Comparison of ENCODE assay signal across 11 cellular contexts in the genomic region with DNA sequence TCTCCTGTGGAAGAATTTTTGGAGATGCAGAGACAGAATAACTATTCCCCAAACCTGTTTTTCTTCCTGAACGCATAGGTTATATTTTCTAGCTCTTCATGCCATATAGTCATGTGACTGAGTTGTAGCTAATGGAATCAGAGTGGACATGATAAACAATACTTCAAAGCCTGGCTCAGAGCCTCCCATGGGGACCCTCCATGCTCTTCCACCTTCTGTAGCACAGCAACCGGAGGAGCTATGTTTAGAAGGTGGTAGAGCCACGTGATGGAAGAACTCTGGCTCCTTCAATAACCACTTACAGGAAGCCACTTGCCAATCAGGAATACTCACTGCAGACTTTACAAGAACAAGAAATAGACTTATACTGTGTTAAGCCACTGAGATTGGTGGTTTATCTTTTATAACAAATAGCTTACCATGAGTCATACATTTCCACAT. TPM values are rescaled to one million over a fixed set of nuclear protein-coding genes. Genes with fewer than 3 reads are reported as not detected.
DNase-seq lines count a peak whose midpoint lies in the region; ATAC-seq and TF ChIP-seq lines count a peak whose summit lies in the region.
"Had no signal": no experiment of that assay in that cellular context is flagged by ENCODE, and none has a peak within 500 bp of the region (broad histone marks: within the 10 kb centered on the region; RNA-seq: fewer than 3 reads in every experiment).

No MANE protein-coding gene starts in this region.

- H3K4me3 ChIP-seq in osteoblast (ENCODE audit: insufficient read depth, low read length): no peak overlapping the region
- H3K4me3 ChIP-seq: spleen, tibial artery had no signal

- peak overlapping the region; percentile 5 for H3K4me2 ChIP-seq in osteoblast (ENCODE audit: insufficient read depth, low read length)

- H2AFZ ChIP-seq in osteoblast (ENCODE audit: low read length): no peak overlapping the region

- H3K27me3 ChIP-seq in osteoblast (ENCODE audit: insufficient read depth, low read length): no peaks in the 10 kb centered on the region
- H3K27me3 ChIP-seq: spleen, tibial artery had no signal

- peaks cover 26% of the 10 kb centered on the region for H3K4me1 ChIP-seq in osteoblast (ENCODE audit: insufficient read depth, low read length)
- H3K4me1 ChIP-seq: spleen had no signal

- H3K36me3 ChIP-seq in osteoblast (ENCODE audit: insufficient read depth, low read length): peaks cover 14% of the 10 kb centered on the region

- ATAC-seq in GM19467 (IDR thresholded peaks at IDR 0.05; ENCODE audit: unreplicated experiment): no peak
- no peak for ATAC-seq in GM18861 (IDR thresholded peaks at IDR 0.05; ENCODE audit: unreplicated experiment)

- peak overlapping the region; percentile 49 for H3K27ac ChIP-seq in osteoblast (ENCODE audit: low read depth, low read length)
- H3K27ac ChIP-seq: spleen, tibial artery had no signal

- DNase-seq in GM04503 (ENCODE audit: low read depth): peak; percentile 11
- DNase-seq in NCI-H2171 (lab: John Stamatoyannopoulos, UW): peak; percentile 31
- peak; percentile 49 for DNase-seq in dermis blood vessel endothelial cell
- no peak for DNase-seq in osteoblast (ENCODE audit: insufficient read length, low spot score, missing footprints)
- DNase-seq in HuH-7.5 (ENCODE audit: low spot score): no peak
- DNase-seq: NCI-H510A, nephron progenitor cell, spleen, tibial artery had no signal

- no peak for TF ChIP-seq CTCF in osteoblast (IDR thresholded peaks at IDR 0.05; ENCODE audit: extremely low read depth, low read depth, low read length)

- H3K79me2 ChIP-seq in osteoblast (ENCODE audit: insufficient read depth, low read length): no peaks in the 10 kb centered on the region

- no peaks in the 10 kb centered on the region for H4K20me1 ChIP-seq in osteoblast (ENCODE audit: insufficient read depth, low read length)

- no peaks in the 10 kb centered on the region for H3K9me3 ChIP-seq in osteoblast (ENCODE audit: low read depth, low read length)
- H3K9me3 ChIP-seq: spleen, tibial artery had no signal

RNA-seq across cellular contexts. Expression of gene NADK2, which starts 39.2 kb away (rescaled TPM):
- total RNA-seq in dermis blood vessel endothelial cell (16.3 and 22.5 TPM in 2 replicates), osteoblast (34.7 and 44.8 TPM in 2 replicates)

RNA-seq across cellular contexts. Expression of gene SKP2, which starts 50.6 kb away (rescaled TPM):
- total RNA-seq in dermis blood vessel endothelial cell (32.3 and 51.9 TPM in 2 replicates), osteoblast (17.7 and 20.6 TPM in 2 replicates)

RNA-seq across cellular contexts. Expression of gene LMBRD2, which starts 50.9 kb away (rescaled TPM):
- 8.8 and 13.1 TPM in 2 replicates for total RNA-seq in dermis blood vessel endothelial cell
- total RNA-seq in osteoblast: 11.5 and 13.8 TPM in 2 replicates

Comparison
In these comparisons a context has a peak if more than half of its experiments do, and no peak if none do; other contexts are left out.
1. DNase-seq: peak in GM04503 (single experiment), NCI-H2171 (single experiment) and dermis blood vessel endothelial cell (single experiment); none in osteoblast (single experiment) and HuH-7.5 (single experiment).